ENCODE assay signal across 2 cellular contexts in genomic region chr1:225466848-225467192, GRCh38.
TF ChIP-seq lines count a peak whose summit lies in the region.

No MANE protein-coding gene starts in this region.

TF ChIP-seq in IMR-90, 13 proteins besides CTCF, POLR2A, EP300 and RAD21:
- TF ChIP-seq CHD1 (IDR thresholded peaks at IDR 0.05; ENCODE audit: low read depth, low read length), result no peak
- TF ChIP-seq MXI1 (IDR thresholded peaks at IDR 0.05; ENCODE audit: borderline replicate concordance, low read depth, low read length), result no peak
- TF ChIP-seq ELK1 (IDR thresholded peaks at IDR 0.05; ENCODE audit: borderline replicate concordance, low read depth, low read length), result no peak
- TF ChIP-seq MAZ (IDR thresholded peaks at IDR 0.05; ENCODE audit: borderline replicate concordance, low read depth, low read length), result no peak
- TF ChIP-seq FOS (IDR thresholded peaks at IDR 0.05; ENCODE audit: low read depth, low read length), result no peak
- no peak for TF ChIP-seq MAFK (IDR thresholded peaks at IDR 0.05; ENCODE audit: low read depth, low read length)
- no peak for TF ChIP-seq USF2 (IDR thresholded peaks at IDR 0.05; ENCODE audit: low read depth, low read length)
- TF ChIP-seq NFE2L2 (IDR thresholded peaks at IDR 0.05; ENCODE audit: low read depth, low read length), result no peak
- no peak for TF ChIP-seq RCOR1 (IDR thresholded peaks at IDR 0.05; ENCODE audit: insufficient replicate concordance, low read length)
- no peak for TF ChIP-seq RFX5 (IDR thresholded peaks at IDR 0.05; ENCODE audit: low read depth, low read length)
- no peak for TF ChIP-seq SMC3 (IDR thresholded peaks at IDR 0.05; ENCODE audit: low read depth, low read length)
- no peak for TF ChIP-seq CEBPB (IDR thresholded peaks at IDR 0.05; ENCODE audit: low read depth, low read length)
- TF ChIP-seq BHLHE40 (IDR thresholded peaks at IDR 0.05; ENCODE audit: low read depth, low read length), result no peak

TF ChIP-seq in K562, 482 proteins besides CTCF, POLR2A, EP300 and RAD21 (continues in another document):
- peak; percentile 95 for TF ChIP-seq MEF2D (tag; conservative IDR thresholded peaks at IDR 0.05; ENCODE audit: low read depth)
- no peak for TF ChIP-seq ATF2 (CRISPR knock-in tag; IDR thresholded peaks at IDR 0.05)
- peak; percentile 97 for TF ChIP-seq ZNF589 (CRISPR knock-in tag; IDR thresholded peaks at IDR 0.05; ENCODE audit: low read depth)
- peak; percentile 91 for TF ChIP-seq GTF2A2 (tag; IDR thresholded peaks at IDR 0.05)
- TF ChIP-seq BCLAF1 (IDR thresholded peaks at IDR 0.05; ENCODE audit: borderline replicate concordance in 1 of 2, control insufficient read depth in 1 of 2, low read depth in 2 of 2, low read length in 1 of 2), result no peak
- no peak for TF ChIP-seq NFRKB (IDR thresholded peaks at IDR 0.05; ENCODE audit: low read depth)
- no peak for TF ChIP-seq CBX8 (IDR thresholded peaks at IDR 0.05; ENCODE audit: borderline replicate concordance, extremely low read depth, low read depth, low read length, poor library complexity, severe bottlenecking)
- TF ChIP-seq COPS2 (conservative IDR thresholded peaks at IDR 0.05), result no peak
- no peak for TF ChIP-seq JUN (IDR thresholded peaks at IDR 0.05; ENCODE audit: borderline replicate concordance, low read depth, low read length)
- no peak for TF ChIP-seq JUN (CRISPR knock-in tag; IDR thresholded peaks at IDR 0.05; ENCODE audit: borderline replicate concordance)
- no peak for TF ChIP-seq ZNF436 (CRISPR knock-in tag; IDR thresholded peaks at IDR 0.05)
- TF ChIP-seq ZBTB7A (IDR thresholded peaks at IDR 0.05; ENCODE audit: borderline replicate concordance, control insufficient read depth, low read depth, low read length), result no peak
- no peak for TF ChIP-seq PHF20 (IDR thresholded peaks at IDR 0.05; ENCODE audit: partially characterized antibody)
- no peak for TF ChIP-seq BMI1 (IDR thresholded peaks at IDR 0.05; ENCODE audit: low read length)
- TF ChIP-seq IRF9 (tag; IDR thresholded peaks at IDR 0.05), result peak; percentile 95
- TF ChIP-seq JUND (IDR thresholded peaks at IDR 0.05; ENCODE audit: borderline replicate concordance, low read depth, low read length), result no peak
- TF ChIP-seq JUND (tag; IDR thresholded peaks at IDR 0.05; ENCODE audit: borderline replicate concordance, low read depth, low read length), result no peak
- TF ChIP-seq NFIC (IDR thresholded peaks at IDR 0.05), result no peak
- TF ChIP-seq POU5F1 (IDR thresholded peaks at IDR 0.05; ENCODE audit: borderline replicate concordance, low read depth, low read length, partially characterized antibody), result no peak
- no peak for TF ChIP-seq CBX2 (IDR thresholded peaks at IDR 0.05; ENCODE audit: insufficient read depth, low read length, poor library complexity, severe bottlenecking)
- no peak for TF ChIP-seq TOE1 (IDR thresholded peaks at IDR 0.05; ENCODE audit: borderline replicate concordance)
- no peak for TF ChIP-seq TOE1 (CRISPR knock-in tag; IDR thresholded peaks at IDR 0.05; ENCODE audit: borderline replicate concordance, low read depth)
- no peak for TF ChIP-seq ZMIZ1 (IDR thresholded peaks at IDR 0.05; ENCODE audit: low read depth in 2 of 2, low read length in 2 of 2)
- TF ChIP-seq BRF2 (IDR thresholded peaks at IDR 0.05; ENCODE audit: borderline replicate concordance, insufficient read depth, insufficient read length), result no peak
- no peak for TF ChIP-seq STAG1 (CRISPR knock-in tag; IDR thresholded peaks at IDR 0.05; ENCODE audit: borderline replicate concordance)
- TF ChIP-seq CTBP1 (IDR thresholded peaks at IDR 0.05; ENCODE audit: borderline replicate concordance), result no peak
- TF ChIP-seq CLOCK (CRISPR knock-in tag; IDR thresholded peaks at IDR 0.05; ENCODE audit: borderline replicate concordance), result 0 out of 2 replicates have a peak, but pooled peaks have one; percentile 44
- TF ChIP-seq CCAR2 (IDR thresholded peaks at IDR 0.05; ENCODE audit: low read depth, low read length), result no peak
- no peak for TF ChIP-seq BRD4 (IDR thresholded peaks at IDR 0.05)
- TF ChIP-seq ZBTB12 (CRISPR knock-in tag; IDR thresholded peaks at IDR 0.05), result peak; percentile 72
- TF ChIP-seq TFE3 (CRISPR knock-in tag; IDR thresholded peaks at IDR 0.05), result peak; percentile 28; the same call in 1 of the 2 replicates
- peak; percentile 58; the same call in 1 of the 2 replicates for TF ChIP-seq ZNF507 (tag; conservative IDR thresholded peaks at IDR 0.05)
- TF ChIP-seq HDGF (IDR thresholded peaks at IDR 0.05), result no peak
- no peak for TF ChIP-seq AFF4 (CRISPR knock-in tag; IDR thresholded peaks at IDR 0.05)
